24 cellular contexts compared by ENCODE assay signal in genomic region chr13:66313408-66313807, GRCh38.
A peak's percentile ranks its signal among the peaks of the same experiment; 100 is the strongest.
DNase-seq lines count a peak whose midpoint lies in the region; ATAC-seq and TF ChIP-seq lines count a peak whose summit lies in the region.
"Had no signal": no experiment of that assay in that cellular context is flagged by ENCODE, and none has a peak within 500 bp of the region (broad histone marks: within the 10 kb centered on the region; RNA-seq: fewer than 3 reads in every experiment).

No MANE protein-coding gene starts in this region.

- ATAC-seq in stimulated activated naive B cell treated with anti-CD40 and anti-IgM and Interleukin-4, amounts not matched to agents 10 μg/mL and 1 μg/mL and 100 μg/mL, for 72 hours (replicated peaks): no peak
- ATAC-seq in HG03280 (IDR thresholded peaks at IDR 0.05; ENCODE audit: unreplicated experiment): no peak
- ATAC-seq: CD8-positive, alpha-beta T cell; natural killer cell treated with Interleukin-12 subunit alpha and Interleukin-12 subunit beta and Interleukin-15 and Interleukin-18, amount 100 ng/mL, for 72 hours had no signal

- no peaks in the 10 kb centered on the region for H3K36me3 Mint-ChIP-seq in HFFc6 (ENCODE audit: low read depth)
- H3K36me3 Mint-ChIP-seq in osteocyte (ENCODE audit: unreplicated experiment): peaks cover 3% of the 10 kb centered on the region
- H3K36me3 Mint-ChIP-seq in stimulated activated naive B cell treated with anti-CD40 and anti-IgM and Interleukin-4, amounts not matched to agents 10 μg/mL and 1 μg/mL and 100 μg/mL, for 72 hours: no peaks in the 10 kb centered on the region
- H3K36me3 Mint-ChIP-seq: activated naive CD4-positive, alpha-beta T cell treated with anti-CD3 and anti-CD28 coated beads, Interleukin-2, amount 50 U/mL, for 24 hours; brain; CD8-positive, alpha-beta T cell; IgD-negative memory B cell had no signal

- H3K27me3 Mint-ChIP-seq in HFFc6 (ENCODE audit: insufficient read depth) (no peaks in the 10 kb centered on the region), osteocyte (ENCODE audit: unreplicated experiment) (no peaks in the 10 kb centered on the region)
- H3K27me3 Mint-ChIP-seq in stimulated activated naive B cell treated with anti-CD40 and anti-IgM and Interleukin-4, amounts not matched to agents 10 μg/mL and 1 μg/mL and 100 μg/mL, for 72 hours: no peaks in the 10 kb centered on the region
- H3K27me3 Mint-ChIP-seq: activated naive CD4-positive, alpha-beta T cell treated with anti-CD3 and anti-CD28 coated beads, Interleukin-2, amount 50 U/mL, for 24 hours; brain; IgD-negative memory B cell; natural killer cell treated with Interleukin-12 subunit alpha and Interleukin-12 subunit beta and Interleukin-15 and Interleukin-18, amount 100 ng/mL, for 72 hours had no signal

- H3K4me3 ChIP-seq in adipocyte (ENCODE audit: low read length) (peak overlapping the region; percentile 25), fibroblast of mammary gland (ENCODE audit: control insufficient read depth, low read depth, low read length) (no peak overlapping the region)
- H3K4me3 ChIP-seq: pancreas, stomach, transverse colon had no signal

- TF ChIP-seq CTCF in HFFc6 (IDR thresholded peaks at IDR 0.05): no peak
- no peak for TF ChIP-seq CTCF in fibroblast of mammary gland (conservative IDR thresholded peaks at IDR 0.05; ENCODE audit: control insufficient read depth, insufficient read depth, low read depth, low read length)
- TF ChIP-seq CTCF in osteocyte (IDR thresholded peaks at IDR 0.05): no peak

- H3K9ac ChIP-seq in adipocyte (ENCODE audit: low read length): no peak overlapping the region

- no peak for DNase-seq in HFFc6
- peak; percentile 7 for DNase-seq in adipocyte (ENCODE audit: low read depth)
- DNase-seq in fibroblast of mammary gland (ENCODE audit: low read depth): peak; percentile 46
- no peak for DNase-seq in osteocyte (ENCODE audit: extremely low spot score, unreplicated experiment)
- DNase-seq in dermis blood vessel endothelial cell: no peak
- DNase-seq in stimulated activated naive B cell treated with anti-CD40 and anti-IgM and Interleukin-4, amounts not matched to agents 10 μg/mL and 1 μg/mL and 100 μg/mL, for 72 hours: no peak
- DNase-seq: activated CD4-positive, alpha-beta T cell treated with anti-CD3 and anti-CD28 coated beads, Interleukin-2, amount 50 U/mL, for 4 hours; activated CD4-positive, CD25-positive, alpha-beta regulatory T cell; CD8-positive, alpha-beta T cell; GF-D8; midbrain; MM.1S; NCI-H1417 treated with DMSO at 0.1 percent for 48 hours; NCI-H82; SW 1271; T1000 had no signal

- H3K9me3 Mint-ChIP-seq in HFFc6 (no peaks in the 10 kb centered on the region), osteocyte (ENCODE audit: unreplicated experiment) (peaks cover 7% of the 10 kb centered on the region)
- H3K9me3 Mint-ChIP-seq in stimulated activated naive B cell treated with anti-CD40 and anti-IgM and Interleukin-4, amounts not matched to agents 10 μg/mL and 1 μg/mL and 100 μg/mL, for 72 hours: peaks cover 0 to 1% of the 10 kb centered on the region in 2 donors

- no peaks in the 10 kb centered on the region for H3K27me3 ChIP-seq in adipocyte (replicated peaks; ENCODE audit: control insufficient read depth, insufficient read depth, low read length)
- H3K27me3 ChIP-seq: stomach, transverse colon had no signal

- H3K27ac Mint-ChIP-seq in HFFc6 (peak overlapping the region; percentile 8; the same call in 1 of the 2 replicates), osteocyte (ENCODE audit: unreplicated experiment) (peak overlapping the region; percentile 91)
- H3K27ac Mint-ChIP-seq in stimulated activated naive B cell treated with anti-CD40 and anti-IgM and Interleukin-4, amounts not matched to agents 10 μg/mL and 1 μg/mL and 100 μg/mL, for 72 hours: no peak overlapping the region
- H3K27ac Mint-ChIP-seq: activated naive CD4-positive, alpha-beta T cell treated with anti-CD3 and anti-CD28 coated beads, Interleukin-2, amount 50 U/mL, for 24 hours; brain; CD8-positive, alpha-beta T cell; IgD-negative memory B cell; natural killer cell treated with Interleukin-12 subunit alpha and Interleukin-12 subunit beta and Interleukin-15 and Interleukin-18, amount 100 ng/mL, for 72 hours had no signal

- H3K4me1 ChIP-seq in adipocyte (ENCODE audit: control insufficient read depth, insufficient read depth, low read length): peaks cover 18% of the 10 kb centered on the region

- H3K4me3 Mint-ChIP-seq in HFFc6 (no peak overlapping the region), osteocyte (ENCODE audit: unreplicated experiment) (no peak overlapping the region)
- no peak overlapping the region for H3K4me3 Mint-ChIP-seq in stimulated activated naive B cell treated with anti-CD40 and anti-IgM and Interleukin-4, amounts not matched to agents 10 μg/mL and 1 μg/mL and 100 μg/mL, for 72 hours
- H3K4me3 Mint-ChIP-seq: activated naive CD4-positive, alpha-beta T cell treated with anti-CD3 and anti-CD28 coated beads, Interleukin-2, amount 50 U/mL, for 24 hours; brain; CD8-positive, alpha-beta T cell; IgD-negative memory B cell; natural killer cell treated with Interleukin-12 subunit alpha and Interleukin-12 subunit beta and Interleukin-15 and Interleukin-18, amount 100 ng/mL, for 72 hours had no signal

- H3K4me1 Mint-ChIP-seq in HFFc6 (ENCODE audit: low read depth): peaks cover 21% of the 10 kb centered on the region
- H3K4me1 Mint-ChIP-seq in osteocyte (ENCODE audit: unreplicated experiment): peaks cover 54% of the 10 kb centered on the region
- peaks cover 1 to 9% of the 10 kb centered on the region in 2 donors for H3K4me1 Mint-ChIP-seq in stimulated activated naive B cell treated with anti-CD40 and anti-IgM and Interleukin-4, amounts not matched to agents 10 μg/mL and 1 μg/mL and 100 μg/mL, for 72 hours
- H3K4me1 Mint-ChIP-seq: activated naive CD4-positive, alpha-beta T cell treated with anti-CD3 and anti-CD28 coated beads, Interleukin-2, amount 50 U/mL, for 24 hours; IgD-negative memory B cell had no signal

- no peaks in the 10 kb centered on the region for H3K9me3 ChIP-seq in adipocyte (ENCODE audit: control insufficient read depth, low read length)
- H3K9me3 ChIP-seq: pancreas, stomach, transverse colon had no signal

- no peaks in the 10 kb centered on the region for H3K36me3 ChIP-seq in adipocyte (ENCODE audit: control insufficient read depth, insufficient read depth, low read length, severe bottlenecking)
- H3K36me3 ChIP-seq: pancreas, stomach, transverse colon had no signal

Comparison
In these comparisons a context has a peak if more than half of its experiments do, and no peak if none do; other contexts are left out.
1. DNase-seq: peak in adipocyte (single experiment) and fibroblast of mammary gland (single experiment); none in HFFc6 (single experiment), osteocyte (single experiment), dermis blood vessel endothelial cell (single experiment) and stimulated activated naive B cell treated with anti-CD40 and anti-IgM and Interleukin-4, amounts not matched to agents 10 μg/mL and 1 μg/mL and 100 μg/mL, for 72 hours (single experiment).